Comparison of ENCODE assay signal across 13 cellular contexts in genomic region chr2:134142903-134143302, GRCh38.
A peak's percentile ranks its signal among the peaks of the same experiment; 100 is the strongest.
DNase-seq lines count a peak whose midpoint lies in the region; ATAC-seq and TF ChIP-seq lines count a peak whose summit lies in the region.
"Had no signal": no experiment of that assay in that cellular context is flagged by ENCODE, and none has a peak within 500 bp of the region (broad histone marks: within the 10 kb centered on the region; RNA-seq: fewer than 3 reads in every experiment).

No MANE protein-coding gene starts in this region.

- H3K4me1 Mint-ChIP-seq in CD8-positive, alpha-beta T cell (ENCODE audit: low read depth), result peaks cover 92% of the 10 kb centered on the region

- no peak overlapping the region for H2AK5ac ChIP-seq in IMR-90 (ENCODE audit: low read depth, low read length)

- no peak overlapping the region for H4K5ac ChIP-seq in IMR-90 (ENCODE audit: low read depth, low read length)

- WGBS in IMR-90 (ENCODE audit: extremely low coverage in 2 of 2, insufficient read length in 1 of 2), 2 experiments, result 74% methylated on average over 4 of the region's 5 CpGs; no CpG with 5 or more reads in 1 of the 2 experiments

- H3K9ac ChIP-seq in IMR-90 (ENCODE audit: low read depth, low read length) (no peak overlapping the region), Karpas-422 (ENCODE audit: low read length) (no peak overlapping the region)

- H2BK20ac ChIP-seq in IMR-90 (ENCODE audit: low read depth, low read length), result no peak overlapping the region

- no peak overlapping the region for H3K4me2 ChIP-seq in IMR-90 (ENCODE audit: low read depth, low read length)
- H3K4me2 ChIP-seq in Karpas-422 (ENCODE audit: low read depth, low read length, poor library complexity, severe bottlenecking), result no peak overlapping the region

- 0 out of 3 replicates have a peak overlapping the region, but pooled peaks have one; percentile 8 for H2BK15ac ChIP-seq in IMR-90 (ENCODE audit: low read depth, low read length)

- H2AFZ ChIP-seq in IMR-90 (replicated peaks; ENCODE audit: low read length, poor library complexity) (no peak overlapping the region), Karpas-422 (ENCODE audit: low read length) (no peak overlapping the region)

- TF ChIP-seq POLR2A in IMR-90 (IDR thresholded peaks at IDR 0.05; ENCODE audit: low read depth, low read length), result no peak

- H2BK120ac ChIP-seq in IMR-90 (ENCODE audit: low read depth, low read length), result peak overlapping the region; percentile 35; the same call in 1 of the 2 replicates

- intact Hi-C loops in CD8-positive, alpha-beta T cell (cut with DNase I, micrococcal nuclease), result no loop called here
- intact Hi-C loops in IMR-90 (cut with micrococcal nuclease), result no loop called here
- intact Hi-C loops in mucosa of descending colon (cut with DNase I, micrococcal nuclease), result no loop called here

- TF ChIP-seq RAD21 in IMR-90 (IDR thresholded peaks at IDR 0.05; ENCODE audit: low read length), result no peak

- ATAC-seq in CD8-positive, alpha-beta T cell, result no peak
- ATAC-seq in IMR-90 (ENCODE audit: low read depth), result no peak
- ATAC-seq in mucosa of descending colon, result no peak
- ATAC-seq in GM18519 (IDR thresholded peaks at IDR 0.05; ENCODE audit: low FRiP score, unreplicated experiment), result no peak
- ATAC-seq: gastrocnemius medialis, left ventricle myocardium superior had no signal

- H3K36me3 ChIP-seq in CD8-positive, alpha-beta T cell (ENCODE audit: insufficient read depth, low read length), result no peaks in the 10 kb centered on the region
- H3K36me3 ChIP-seq in IMR-90 (ENCODE audit: control insufficient read depth, insufficient read depth, low read length) (peaks cover 15% of the 10 kb centered on the region), brain microvascular endothelial cell (replicated peaks) (no peaks in the 10 kb centered on the region), mucosa of descending colon (ENCODE audit: low read depth) (no peaks in the 10 kb centered on the region), Karpas-422 (ENCODE audit: insufficient read depth, low read length) (no peaks in the 10 kb centered on the region)
- H3K36me3 ChIP-seq: gastrocnemius medialis, SJSA1 had no signal

- H3K4me3 ChIP-seq in CD8-positive, alpha-beta T cell (ENCODE audit: low read depth, low read length), result no peak overlapping the region
- H3K4me3 ChIP-seq in IMR-90 (ENCODE audit: insufficient read depth, low read depth, low read length), result no peak overlapping the region
- H3K4me3 ChIP-seq in brain microvascular endothelial cell (ENCODE audit: low read depth, low read length), result no peak overlapping the region
- no peak overlapping the region for H3K4me3 ChIP-seq in mucosa of descending colon
- no peak overlapping the region for H3K4me3 ChIP-seq in Karpas-422 (ENCODE audit: low read length)
- H3K4me3 ChIP-seq: gastrocnemius medialis, SJSA1 had no signal

- CTCF ChIA-PET in CD8-positive, alpha-beta T cell (lab: Charles Lee), result no interaction called here
- CTCF ChIA-PET in IMR-90 (lab: Yijun Ruan, JAX), result no interaction called here

- peaks cover 23% of the 10 kb centered on the region for H3K36me3 Mint-ChIP-seq in CD8-positive, alpha-beta T cell

- H3K9me2 ChIP-seq in Karpas-422 (replicated peaks; ENCODE audit: insufficient read depth, low read length), result no peaks in the 10 kb centered on the region

- peaks cover 34% of the 10 kb centered on the region for H3K4me1 ChIP-seq in CD8-positive, alpha-beta T cell (ENCODE audit: insufficient read depth, low read length)
- H3K4me1 ChIP-seq in IMR-90 (ENCODE audit: control insufficient read depth, insufficient read depth, low read length), result peaks cover 18% of the 10 kb centered on the region
- H3K4me1 ChIP-seq in mucosa of descending colon (ENCODE audit: low read depth), result peaks cover 40% of the 10 kb centered on the region
- H3K4me1 ChIP-seq in Karpas-422 (ENCODE audit: low read length), result no peaks in the 10 kb centered on the region

- in situ Hi-C loops in IMR-90 (cut with MboI; ENCODE audit: low sequenced_read_pairs) (no loop called here), brain microvascular endothelial cell (cut with HindIII; ENCODE audit: low pct_ligation_motif_present, low sequenced_read_pairs) (no loop called here)

- no peaks in the 10 kb centered on the region for H3K9me3 Mint-ChIP-seq in CD8-positive, alpha-beta T cell
- H3K9me3 Mint-ChIP-seq: activated CD4-positive, alpha-beta T cell treated with anti-CD3 and anti-CD28 coated beads, Interleukin-2, amount 10 ng/mL, durations not matched to agents 7 days and 5 days had no signal

- no peak for TF ChIP-seq CTCF in CD8-positive, alpha-beta T cell (IDR thresholded peaks at IDR 0.05)
- TF ChIP-seq CTCF in IMR-90 (conservative IDR thresholded peaks at IDR 0.05; ENCODE audit: low read depth, low read length), result no peak
- no peak for TF ChIP-seq CTCF in brain microvascular endothelial cell (IDR thresholded peaks at IDR 0.05; ENCODE audit: low read depth, low read length, missing control alignments)
- no peak for TF ChIP-seq CTCF in mucosa of descending colon (IDR thresholded peaks at IDR 0.05)

- H3K4me3 Mint-ChIP-seq in CD8-positive, alpha-beta T cell, result no peak overlapping the region
- H3K4me3 Mint-ChIP-seq: activated CD4-positive, alpha-beta T cell treated with anti-CD3 and anti-CD28 coated beads, Interleukin-2, amount 10 ng/mL, durations not matched to agents 7 days and 5 days had no signal

- no peak overlapping the region for H4K8ac ChIP-seq in IMR-90 (ENCODE audit: low read depth in 2 of 2, low read length in 2 of 2)

- peak overlapping the region; percentile 5 for H2BK5ac ChIP-seq in IMR-90 (ENCODE audit: low read depth, low read length, poor library complexity, severe bottlenecking)

- no peak overlapping the region for H3K18ac ChIP-seq in IMR-90 (ENCODE audit: low read depth, low read length)

- dilution Hi-C loops in IMR-90 (cut with HindIII; ENCODE audit: low sequenced_read_pairs, unreplicated experiment), result no loop called here

- BruUV-seq in IMR-90 (replicated peaks; lab: Mats Ljungman, UMichigan), result no TSS peak

- H3K27me3 ChIP-seq in CD8-positive, alpha-beta T cell (ENCODE audit: insufficient read depth, low read length), result no peaks in the 10 kb centered on the region
- H3K27me3 ChIP-seq in IMR-90 (ENCODE audit: control insufficient read depth, insufficient read depth, low read length) (no peaks in the 10 kb centered on the region), brain microvascular endothelial cell (replicated peaks) (no peaks in the 10 kb centered on the region), Karpas-422 (ENCODE audit: low read length) (no peaks in the 10 kb centered on the region)
- H3K27me3 ChIP-seq: SJSA1 had no signal

- no peaks in the 10 kb centered on the region for H3K27me3 Mint-ChIP-seq in CD8-positive, alpha-beta T cell (ENCODE audit: low read depth)
- H3K27me3 Mint-ChIP-seq: activated CD4-positive, alpha-beta T cell treated with anti-CD3 and anti-CD28 coated beads, Interleukin-2, amount 10 ng/mL, durations not matched to agents 7 days and 5 days had no signal

- H3K9me1 ChIP-seq in IMR-90 (ENCODE audit: insufficient read depth, low read length), result peaks cover 28% of the 10 kb centered on the region

- H3K79me2 ChIP-seq in Karpas-422 (ENCODE audit: low read length), result no peaks in the 10 kb centered on the region

- no peak for DNase-seq in CD8-positive, alpha-beta T cell
- DNase-seq in IMR-90, result peak; percentile 39
- DNase-seq in brain microvascular endothelial cell, result peak; percentile 43
- DNase-seq in lung microvascular endothelial cell (ENCODE audit: low read depth in 2 of 2), result peak; percentile 62
- DNase-seq in mucosa of descending colon, result no peak
- no peak for DNase-seq in occipital lobe (lab: John Stamatoyannopoulos, UW)
- DNase-seq in Karpas-422, result no peak
- DNase-seq: activated CD4-positive, alpha-beta T cell treated with anti-CD3 and anti-CD28 coated beads, Interleukin-2, amount 10 ng/mL, durations not matched to agents 7 days and 5 days; gastrocnemius medialis; left ventricle myocardium superior; nucleus accumbens had no signal

- peaks cover 63 to 92% of the 10 kb centered on the region in 2 experiments for H3K79me1 ChIP-seq in IMR-90 (ENCODE audit: low read depth in 1 of 2, low read length in 2 of 2)

- no peaks in the 10 kb centered on the region for H3K9me3 ChIP-seq in CD8-positive, alpha-beta T cell (ENCODE audit: low read length)
- H3K9me3 ChIP-seq in IMR-90 (ENCODE audit: control insufficient read depth, insufficient read depth, low read length) (no peaks in the 10 kb centered on the region), mucosa of descending colon (no peaks in the 10 kb centered on the region), Karpas-422 (ENCODE audit: low read length) (no peaks in the 10 kb centered on the region)
- H3K9me3 ChIP-seq: gastrocnemius medialis, SJSA1 had no signal

- no peak overlapping the region; the same call in 1 of the 2 replicates for H3K14ac ChIP-seq in IMR-90 (replicated peaks; ENCODE audit: low read depth, low read length)

- H4K20me1 ChIP-seq in IMR-90 (ENCODE audit: insufficient read depth, low read length), result peaks cover 72% of the 10 kb centered on the region
- peaks cover 92% of the 10 kb centered on the region for H4K20me1 ChIP-seq in Karpas-422 (ENCODE audit: insufficient read depth, low read depth, low read length)

- no peak overlapping the region for H2AK9ac ChIP-seq in IMR-90 (replicated peaks; ENCODE audit: low read depth, low read length, poor library complexity)

- H4K91ac ChIP-seq in IMR-90 (ENCODE audit: insufficient read depth, low read depth, low read length), result peak overlapping the region; percentile 17; the same call in 1 of the 2 replicates

- POLR2A ChIA-PET in CD8-positive, alpha-beta T cell (lab: Charles Lee), result interaction anchor here (1.0 kb wide), 1 partner anchor 21 kb away, joined by 3 read pairs; no protein-coding TSS in a partner anchor
- POLR2A ChIA-PET in IMR-90 (lab: Charles Lee; ENCODE audit: unreplicated experiment), result no interaction called here

- peak overlapping the region; percentile 24; the same call in 1 of the 2 replicates for H3K4ac ChIP-seq in IMR-90 (ENCODE audit: low read depth, low read length)

- H3K56ac ChIP-seq in IMR-90 (ENCODE audit: extremely low read depth, insufficient read depth, low read length), result no peak overlapping the region

- H3K27ac ChIP-seq in CD8-positive, alpha-beta T cell (ENCODE audit: low read depth, low read length), result no peak overlapping the region
- no peak overlapping the region for H3K27ac ChIP-seq in IMR-90 (ENCODE audit: insufficient read depth, low read length)
- no peak overlapping the region for H3K27ac ChIP-seq in brain microvascular endothelial cell
- H3K27ac ChIP-seq in Karpas-422 (ENCODE audit: low read length), result no peak overlapping the region
- H3K27ac ChIP-seq: gastrocnemius medialis, SJSA1 had no signal

- no peak overlapping the region for H3K23ac ChIP-seq in IMR-90 (ENCODE audit: low read depth, low read length)

- peak overlapping the region; percentile 29 for H3K27ac Mint-ChIP-seq in CD8-positive, alpha-beta T cell
- H3K27ac Mint-ChIP-seq: activated CD4-positive, alpha-beta T cell treated with anti-CD3 and anti-CD28 coated beads, Interleukin-2, amount 10 ng/mL, durations not matched to agents 7 days and 5 days had no signal

TF ChIP-seq in IMR-90, 13 proteins besides CTCF, POLR2A, EP300 and RAD21 (continues in another document):
- TF ChIP-seq RCOR1 (IDR thresholded peaks at IDR 0.05; ENCODE audit: insufficient replicate concordance, low read length), result no peak

Comparison
In these comparisons a context has a peak if more than half of its experiments do, and no peak if none do; other contexts are left out.
1. DNase-seq: peak in IMR-90 (single experiment), brain microvascular endothelial cell (single experiment) and lung microvascular endothelial cell (2 of 2); none in CD8-positive, alpha-beta T cell (0 of 7), mucosa of descending colon (0 of 3), occipital lobe (single experiment) and Karpas-422 (single experiment).